ENCODE assay signal across 15 cellular contexts in genomic region chr5:124176692-124177091, GRCh38.
DNase-seq lines count a peak whose midpoint lies in the region; ATAC-seq and TF ChIP-seq lines count a peak whose summit lies in the region.
"Had no signal": no experiment of that assay in that cellular context is flagged by ENCODE, and none has a peak within 500 bp of the region (broad histone marks: within the 10 kb centered on the region; RNA-seq: fewer than 3 reads in every experiment).

No MANE protein-coding gene starts in this region.

- H3K27me3 Mint-ChIP-seq in glutamatergic neuron (ENCODE audit: unreplicated experiment) = no peaks in the 10 kb centered on the region
- H3K27me3 Mint-ChIP-seq: central memory CD8-positive, alpha-beta T cell; IgD-negative memory B cell had no signal

- no peaks in the 10 kb centered on the region for H3K36me3 Mint-ChIP-seq in glutamatergic neuron (ENCODE audit: unreplicated experiment)

- H3K4me3 ChIP-seq in Karpas-422 (ENCODE audit: low read length) (no peak overlapping the region), WERI-Rb-1 (ENCODE audit: low read depth, low read length) (no peak overlapping the region), skeletal muscle cell (ENCODE audit: low read depth, low read length) (no peak overlapping the region)
- H3K4me3 ChIP-seq: esophagus squamous epithelium had no signal

- H3K4me3 Mint-ChIP-seq in glutamatergic neuron (ENCODE audit: unreplicated experiment) = no peak overlapping the region
- H3K4me3 Mint-ChIP-seq: central memory CD8-positive, alpha-beta T cell; IgD-negative memory B cell had no signal

- no peaks in the 10 kb centered on the region for H3K4me1 ChIP-seq in Karpas-422 (ENCODE audit: low read length)

- H3K4me1 Mint-ChIP-seq in glutamatergic neuron (ENCODE audit: low read depth, unreplicated experiment) = peaks cover 4% of the 10 kb centered on the region
- H3K4me1 Mint-ChIP-seq: central memory CD8-positive, alpha-beta T cell had no signal

- no peak overlapping the region for H3K27ac Mint-ChIP-seq in glutamatergic neuron (ENCODE audit: unreplicated experiment)
- H3K27ac Mint-ChIP-seq: IgD-negative memory B cell had no signal

- DNase-seq in Karpas-422 (peak; percentile 45), WERI-Rb-1 (no peak), glutamatergic neuron (peak; percentile 24), skeletal muscle cell (ENCODE audit: low read depth) (peak; percentile 35), CD1c-positive myeloid dendritic cell (ENCODE audit: extremely low spot score) (no peak), foreskin melanocyte (no peak)
- DNase-seq: activated CD4-positive, alpha-beta T cell treated with anti-CD3 and anti-CD28 coated beads, Interleukin-2, amount 50 U/mL, for 48 hours; activated gamma-delta T cell; esophagus squamous epithelium; NCI-H2029 treated with DMSO at 0.1 percent for 48 hours; OCI-M1; T-helper 1 cell had no signal

- H3K4me2 ChIP-seq in Karpas-422 (ENCODE audit: low read depth, low read length, poor library complexity, severe bottlenecking) = no peak overlapping the region

- H3K9ac ChIP-seq in Karpas-422 (ENCODE audit: low read length) = no peak overlapping the region

- no peaks in the 10 kb centered on the region for H3K27me3 ChIP-seq in Karpas-422 (ENCODE audit: low read length)
- H3K27me3 ChIP-seq in WERI-Rb-1 (ENCODE audit: insufficient read depth, low read depth, severe bottlenecking) = no peaks in the 10 kb centered on the region
- H3K27me3 ChIP-seq: esophagus squamous epithelium had no signal

- H3K9me3 ChIP-seq in Karpas-422 (ENCODE audit: low read length) (no peaks in the 10 kb centered on the region; the same call in 1 of the 2 replicates), WERI-Rb-1 (ENCODE audit: severe bottlenecking) (no peaks in the 10 kb centered on the region)

- no peaks in the 10 kb centered on the region for H4K20me1 ChIP-seq in Karpas-422 (ENCODE audit: insufficient read depth, low read depth, low read length)

- no peaks in the 10 kb centered on the region for H3K36me3 ChIP-seq in Karpas-422 (ENCODE audit: insufficient read depth, low read length)
- H3K36me3 ChIP-seq in WERI-Rb-1 = no peaks in the 10 kb centered on the region
- H3K36me3 ChIP-seq: esophagus squamous epithelium had no signal

- H3K9me3 Mint-ChIP-seq in glutamatergic neuron (ENCODE audit: unreplicated experiment) = no peaks in the 10 kb centered on the region

- peak; percentile 12; the same call in 1 of the 2 replicates for TF ChIP-seq CTCF in WERI-Rb-1 (IDR thresholded peaks at IDR 0.05; ENCODE audit: low read depth, low read length)
- TF ChIP-seq CTCF in glutamatergic neuron (IDR thresholded peaks at IDR 0.05; ENCODE audit: partially characterized antibody, unreplicated experiment) = no peak

- no peaks in the 10 kb centered on the region; the same call in 1 of the 2 replicates for H3K9me2 ChIP-seq in Karpas-422 (replicated peaks; ENCODE audit: insufficient read depth, low read length)

- H3K79me2 ChIP-seq in Karpas-422 (ENCODE audit: low read length) = no peaks in the 10 kb centered on the region

- ATAC-seq in HG03442 (IDR thresholded peaks at IDR 0.05; ENCODE audit: unreplicated experiment) = no peak

- H2AFZ ChIP-seq in Karpas-422 (ENCODE audit: low read length) = no peak overlapping the region

- H3K27ac ChIP-seq in Karpas-422 (ENCODE audit: low read length) (no peak overlapping the region), WERI-Rb-1 (no peak overlapping the region)
- H3K27ac ChIP-seq: esophagus squamous epithelium had no signal

Comparison
In these comparisons a context has a peak if more than half of its experiments do, and no peak if none do; other contexts are left out.
1. DNase-seq: peak in Karpas-422 (single experiment), glutamatergic neuron (single experiment) and skeletal muscle cell (single experiment); none in WERI-Rb-1 (single experiment), CD1c-positive myeloid dendritic cell (single experiment) and foreskin melanocyte (single experiment).